ENCODE assay signal across 8 cellular contexts in genomic region chr10:73590881-73591577, GRCh38.
A peak's percentile ranks its signal among the peaks of the same experiment; 100 is the strongest.
DNase-seq lines count a peak whose midpoint lies in the region; ATAC-seq lines count a peak whose summit lies in the region.

Gene USP54 (minus strand): TSS chr10:73591342. CDS start chr10:73575658, 15,684 bp downstream.

- no peak for ATAC-seq in GM18868 (IDR thresholded peaks at IDR 0.05; ENCODE audit: unreplicated experiment)
- no peak for ATAC-seq in GM21723 (IDR thresholded peaks at IDR 0.05; ENCODE audit: unreplicated experiment)

- peak within 1 kb of the TSS; percentile 2 for H3K27ac Mint-ChIP-seq in activated naive CD8-positive, alpha-beta T cell

- H3K4me3 ChIP-seq in BLaER1, result no peak within 1 kb of the TSS

- H3K9me3 ChIP-seq in BLaER1, result no peaks in the 10 kb centered on the region

- peaks cover 2% of the 10 kb centered on the region for H3K36me3 Mint-ChIP-seq in activated naive CD8-positive, alpha-beta T cell

- peak within 1 kb of the TSS; percentile 4; the same call in 1 of the 2 replicates for H3K9ac ChIP-seq in BLaER1

- H3K4me1 ChIP-seq in BLaER1, result peaks cover 18% of the 10 kb centered on the region

- peak within 1 kb of the TSS; percentile 72 for H3K4me3 Mint-ChIP-seq in activated naive CD8-positive, alpha-beta T cell

- no peaks in the 10 kb centered on the region for H3K36me3 ChIP-seq in BLaER1

- H4K20me1 ChIP-seq in BLaER1, result no peaks in the 10 kb centered on the region

- no peaks in the 10 kb centered on the region for H3K27me3 ChIP-seq in BLaER1

- H3K27ac ChIP-seq in BLaER1, result peak within 1 kb of the TSS; percentile 5; the same call in 1 of the 2 replicates

- DNase-seq in HPDE6-E6E7 (ENCODE audit: extremely low spot score), result peak; percentile 25
- peak in 32 of 42 donors; percentile 22 to 85 (median 60) for DNase-seq in head of caudate nucleus
- DNase-seq in nucleus accumbens (lab: John Stamatoyannopoulos, UW), result peak in 36 of 56 donors; percentile 12 to 71 (median 39)
- DNase-seq in stimulated activated CD4-positive, alpha-beta T cell treated with anti-CD3 and anti-CD28 coated beads, Interleukin-2, amount 100 ng/mL, for 48 hours, result no peak

- intact Hi-C loops in head of caudate nucleus (cut with DNase I), result no loop called here

- H3K27me3 Mint-ChIP-seq in activated naive CD8-positive, alpha-beta T cell, result no peaks in the 10 kb centered on the region

- H3K4me1 Mint-ChIP-seq in activated naive CD8-positive, alpha-beta T cell (ENCODE audit: low read depth), result peaks cover 18% of the 10 kb centered on the region

- H3K4me2 ChIP-seq in BLaER1, result peak within 1 kb of the TSS; percentile 58

- no peaks in the 10 kb centered on the region for H3K9me3 Mint-ChIP-seq in activated naive CD8-positive, alpha-beta T cell (ENCODE audit: low read depth)

Comparison
In these comparisons a context has a peak if more than half of its experiments do, and no peak if none do; other contexts are left out.
1. DNase-seq: peak in HPDE6-E6E7 (single experiment), head of caudate nucleus (32 of 42) and nucleus accumbens (36 of 56); none in stimulated activated CD4-positive, alpha-beta T cell treated with anti-CD3 and anti-CD28 coated beads, Interleukin-2, amount 100 ng/mL, for 48 hours (0 of 2).